Comparison of ENCODE assay signal across 9 cellular contexts in genomic region chrX:100643943-100644587, GRCh38. TPM values are rescaled to one million over a fixed set of nuclear protein-coding genes. Genes with fewer than 3 reads are reported as not detected.
DNase-seq lines count a peak whose midpoint lies in the region; ATAC-seq, FAIRE-seq and TF ChIP-seq lines count a peak whose summit lies in the region.
"Had no signal": no experiment of that assay in that cellular context is flagged by ENCODE, and none has a peak within 500 bp of the region (broad histone marks: within the 10 kb centered on the region; RNA-seq: fewer than 3 reads in every experiment).

A gene with protein sequence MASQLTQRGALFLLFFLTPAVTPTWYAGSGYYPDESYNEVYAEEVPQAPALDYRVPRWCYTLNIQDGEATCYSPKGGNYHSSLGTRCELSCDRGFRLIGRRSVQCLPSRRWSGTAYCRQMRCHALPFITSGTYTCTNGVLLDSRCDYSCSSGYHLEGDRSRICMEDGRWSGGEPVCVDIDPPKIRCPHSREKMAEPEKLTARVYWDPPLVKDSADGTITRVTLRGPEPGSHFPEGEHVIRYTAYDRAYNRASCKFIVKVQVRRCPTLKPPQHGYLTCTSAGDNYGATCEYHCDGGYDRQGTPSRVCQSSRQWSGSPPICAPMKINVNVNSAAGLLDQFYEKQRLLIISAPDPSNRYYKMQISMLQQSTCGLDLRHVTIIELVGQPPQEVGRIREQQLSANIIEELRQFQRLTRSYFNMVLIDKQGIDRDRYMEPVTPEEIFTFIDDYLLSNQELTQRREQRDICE (plus strand): TSS chrX:100644199. CDS start chrX:100646323, 2,124 bp downstream.

- H2AFZ ChIP-seq in ACC112 (ENCODE audit: low read length, unreplicated experiment) = peak within 1 kb of the TSS; percentile 22
- no peak within 1 kb of the TSS for H2AFZ ChIP-seq in K562 (ENCODE audit: low read depth, low read length)

- H3K27ac Mint-ChIP-seq in glutamatergic neuron (ENCODE audit: unreplicated experiment) = no peak within 1 kb of the TSS
- H3K27ac Mint-ChIP-seq in activated naive CD4-positive, alpha-beta T cell treated with anti-CD3 and anti-CD28 coated beads for 36 hours = no peak within 1 kb of the TSS

- TF ChIP-seq RAD21 in K562 (CRISPR knock-in tag; conservative IDR thresholded peaks at IDR 0.05 in 1 of 2, IDR thresholded peaks at IDR 0.05 in 1 of 2) = no peak

- H3K9me3 Mint-ChIP-seq in glutamatergic neuron (ENCODE audit: unreplicated experiment) = no peaks in the 10 kb centered on the region
- H3K9me3 Mint-ChIP-seq in activated naive CD4-positive, alpha-beta T cell treated with anti-CD3 and anti-CD28 coated beads for 36 hours = no peaks in the 10 kb centered on the region

- in situ Hi-C loops in K562 (cut with MboI) = no loop called here

- DNase-seq in K562 (ENCODE audit: extremely low read depth in 1 of 4, low spot score in 3 of 4) = peak in 1 of 4 experiments; percentile 1
- DNase-seq in lower lobe of right lung = peak; percentile 41
- no peak for DNase-seq in glutamatergic neuron
- no peak for DNase-seq in activated naive CD4-positive, alpha-beta T cell treated with anti-CD3 and anti-CD28 coated beads for 36 hours
- no peak for DNase-seq in GM10266 (ENCODE audit: extremely low spot score)

- no peak within 1 kb of the TSS for H3K4me2 ChIP-seq in K562 (ENCODE audit: insufficient read depth, low read length)

- H3K36me3 ChIP-seq in ACC112 (ENCODE audit: insufficient read depth, low read length) (no peaks in the 10 kb centered on the region), K562 (ENCODE audit: control insufficient read depth, insufficient read depth, low read length) (no peaks in the 10 kb centered on the region), lower lobe of right lung (no peaks in the 10 kb centered on the region)

- TF ChIP-seq CTCF in K562 (IDR thresholded peaks at IDR 0.05 in 2 of 3, conservative IDR thresholded peaks at IDR 0.05 in 1 of 3; ENCODE audit: insufficient read depth in 2 of 3, low read depth in 1 of 3, low read length in 3 of 3) = no peak
- no peak for TF ChIP-seq CTCF in lower lobe of right lung (IDR thresholded peaks at IDR 0.05)
- no peak for TF ChIP-seq CTCF in glutamatergic neuron (IDR thresholded peaks at IDR 0.05; ENCODE audit: partially characterized antibody, unreplicated experiment)
- no peak for TF ChIP-seq CTCF in GM10266 (IDR thresholded peaks at IDR 0.05; ENCODE audit: control insufficient read depth, insufficient read depth, low read depth, missing control alignments)

- H3K4me1 Mint-ChIP-seq in glutamatergic neuron (ENCODE audit: low read depth, unreplicated experiment) = peaks cover under 1% of the 10 kb centered on the region
- no peaks in the 10 kb centered on the region for H3K4me1 Mint-ChIP-seq in activated naive CD4-positive, alpha-beta T cell treated with anti-CD3 and anti-CD28 coated beads for 36 hours (ENCODE audit: low read depth)

- no peaks in the 10 kb centered on the region for H3K36me3 Mint-ChIP-seq in glutamatergic neuron (ENCODE audit: unreplicated experiment)
- no peaks in the 10 kb centered on the region for H3K36me3 Mint-ChIP-seq in activated naive CD4-positive, alpha-beta T cell treated with anti-CD3 and anti-CD28 coated beads for 36 hours (ENCODE audit: low read depth)

- peak within 1 kb of the TSS; percentile 95 for H3K4me3 ChIP-seq in ACC112 (ENCODE audit: low read depth, low read length)
- no peak within 1 kb of the TSS for H3K4me3 ChIP-seq in K562
- peak within 1 kb of the TSS; percentile 37 for H3K4me3 ChIP-seq in lower lobe of right lung

- no peaks in the 10 kb centered on the region for H4K20me1 ChIP-seq in K562 (replicated peaks; ENCODE audit: control insufficient read depth, insufficient read depth, low read length)

- H3K27me3 Mint-ChIP-seq in glutamatergic neuron (ENCODE audit: unreplicated experiment) = no peaks in the 10 kb centered on the region
- H3K27me3 Mint-ChIP-seq in activated naive CD4-positive, alpha-beta T cell treated with anti-CD3 and anti-CD28 coated beads for 36 hours (ENCODE audit: low read depth) = no peaks in the 10 kb centered on the region

- H3K9me3 ChIP-seq in K562 (replicated peaks; ENCODE audit: control insufficient read depth, insufficient read depth, low read depth, low read length) (no peaks in the 10 kb centered on the region), lower lobe of right lung (no peaks in the 10 kb centered on the region)

- no peak for TF ChIP-seq POLR2A in K562 (conservative IDR thresholded peaks at IDR 0.05)

- H3K27ac ChIP-seq in ACC112 (ENCODE audit: low read depth, low read length) (peak within 1 kb of the TSS; percentile 99), K562 (ENCODE audit: extremely low read depth, low read depth, low read length) (no peak within 1 kb of the TSS), lower lobe of right lung (peak within 1 kb of the TSS; percentile 58)

- H3K27me3 ChIP-seq in ACC112 (ENCODE audit: insufficient read depth, low read length) (no peaks in the 10 kb centered on the region), K562 (ENCODE audit: control insufficient read depth in 2 of 2, insufficient read depth in 2 of 2, low read length in 2 of 2) (no peaks in the 10 kb centered on the region), lower lobe of right lung (ENCODE audit: low read depth) (no peaks in the 10 kb centered on the region)

- H3K9me1 ChIP-seq in K562 (ENCODE audit: control insufficient read depth, insufficient read depth, low read length) = no peaks in the 10 kb centered on the region

- POLR2A ChIA-PET in K562 (lab: Yijun Ruan, JAX) = no interaction called here

- peak; percentile 92 for ATAC-seq in HG03432 (IDR thresholded peaks at IDR 0.05; ENCODE audit: unreplicated experiment)
- ATAC-seq in K562 = no peak
- peak; percentile 84 to 87 for ATAC-seq in lower lobe of right lung
- ATAC-seq in HG03139 (IDR thresholded peaks at IDR 0.05; ENCODE audit: unreplicated experiment) = no peak

- H3K79me2 ChIP-seq in ACC112 (ENCODE audit: control insufficient read depth, insufficient read depth, low read length, unreplicated experiment) = peaks cover 32% of the 10 kb centered on the region
- H3K79me2 ChIP-seq in K562 (ENCODE audit: control insufficient read depth, insufficient read depth, low read length) = no peaks in the 10 kb centered on the region

- TF ChIP-seq EP300 in K562 (IDR thresholded peaks at IDR 0.05; ENCODE audit: low read length) = no peak

- BruUV-seq in K562 (replicated peaks; lab: Mats Ljungman, UMichigan) = no TSS peak

- H3K4me1 ChIP-seq in ACC112 (ENCODE audit: control insufficient read depth, insufficient read depth, low read length, unreplicated experiment) (peaks cover 39% of the 10 kb centered on the region), K562 (replicated peaks in 1 of 2; ENCODE audit: control insufficient read depth in 2 of 2, insufficient read depth in 2 of 2, low read length in 2 of 2) (no peaks in the 10 kb centered on the region), lower lobe of right lung (no peaks in the 10 kb centered on the region)

- no peak within 1 kb of the TSS for H3K4me3 Mint-ChIP-seq in glutamatergic neuron (ENCODE audit: unreplicated experiment)
- no peak within 1 kb of the TSS for H3K4me3 Mint-ChIP-seq in activated naive CD4-positive, alpha-beta T cell treated with anti-CD3 and anti-CD28 coated beads for 36 hours

- intact Hi-C loops in K562 (cut with micrococcal nuclease) (no loop called here), lower lobe of right lung (cut with DNase I) (no loop called here)
- intact Hi-C loops in activated naive CD4-positive, alpha-beta T cell treated with anti-CD3 and anti-CD28 coated beads for 36 hours (cut with micrococcal nuclease) = no loop called here

- FAIRE-seq in K562 (lab: Jason Lieb, UNC) = no peak
- FAIRE-seq: G401.6 had no signal

- 0% methylated on average over 6 of the region's 7 CpGs for WGBS in K562 (ENCODE audit: insufficient coverage, low coverage, missing lambda C conversion rate)

- CTCF ChIA-PET in K562 (lab: Yijun Ruan, JAX; ENCODE audit: low intra/inter-chr PET ratio) = no interaction called here
- CTCF ChIA-PET in activated naive CD4-positive, alpha-beta T cell treated with anti-CD3 and anti-CD28 coated beads for 36 hours (lab: Charles Lee) = interaction anchor here (0.6 to 0.7 kb wide), 2 partner anchors 11 to 41 kb away, joined by 3 to 4 read pairs; no protein-coding TSS in a partner anchor

- H3K9ac ChIP-seq in K562 (ENCODE audit: insufficient read depth in 1 of 2, low read depth in 2 of 2, low read length in 2 of 2) = no peak within 1 kb of the TSS

TF ChIP-seq in K562, 482 proteins besides CTCF, POLR2A, EP300 and RAD21 (continues in another document):
- no peak for TF ChIP-seq TGIF2 (CRISPR knock-in tag; IDR thresholded peaks at IDR 0.05)
- TF ChIP-seq, protein P1, sequence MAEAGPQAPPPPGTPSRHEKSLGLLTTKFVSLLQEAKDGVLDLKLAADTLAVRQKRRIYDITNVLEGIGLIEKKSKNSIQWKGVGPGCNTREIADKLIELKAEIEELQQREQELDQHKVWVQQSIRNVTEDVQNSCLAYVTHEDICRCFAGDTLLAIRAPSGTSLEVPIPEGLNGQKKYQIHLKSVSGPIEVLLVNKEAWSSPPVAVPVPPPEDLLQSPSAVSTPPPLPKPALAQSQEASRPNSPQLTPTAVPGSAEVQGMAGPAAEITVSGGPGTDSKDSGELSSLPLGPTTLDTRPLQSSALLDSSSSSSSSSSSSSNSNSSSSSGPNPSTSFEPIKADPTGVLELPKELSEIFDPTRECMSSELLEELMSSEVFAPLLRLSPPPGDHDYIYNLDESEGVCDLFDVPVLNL (CRISPR knock-in tag; IDR thresholded peaks at IDR 0.05; ENCODE audit: low read depth) = no peak
- no peak for TF ChIP-seq ZNF124 (CRISPR knock-in tag; IDR thresholded peaks at IDR 0.05)

RNA-seq across cellular contexts. Expression of the gene that starts here (rescaled TPM):
- not detected in 2 replicates for total RNA-seq in K562 (2011; cell fraction: chromatin; rRNA removed; ENCODE audit: low replicate concordance)
- 0.33 TPM in 1 of 2 replicates, not detected in the other for total RNA-seq in K562 (2011; cell fraction: nucleolus; rRNA removed)
- total RNA-seq in K562 (2011; cell fraction: nucleoplasm; rRNA removed) = not detected in 2 replicates
- total RNA-seq in K562 (2014; rRNA removed) = not detected in 2 replicates
- total RNA-seq in K562 (2014; rRNA removed; fragmentation: Illumina TruSeq; extraction: Trizol) = not detected in 2 replicates
- total RNA-seq in K562 (2015; rRNA removed; fragmentation: Illumina TruSeq; extraction: Trizol) = not detected in 2 replicates
- total RNA-seq in K562 (2021) = 0.13 TPM in 1 of 2 replicates, not detected in the other
- 0.20 TPM in 1 of 2 replicates, not detected in the other for polyA plus RNA-seq in K562 (2011; rRNA removed)
- not detected in 2 replicates for polyA plus RNA-seq in K562 (2011; cell fraction: cytosol; rRNA removed)
- 0.03 TPM in 1 of 2 replicates, not detected in the other for polyA plus RNA-seq in K562 (2011; cell fraction: nucleus; rRNA removed)
- 0.01 TPM in 2 replicates for polyA plus RNA-seq in K562 (2012)
- polyA plus RNA-seq in K562 (2014; fragmentation: Illumina TruSeq; extraction: Trizol) = not detected in 2 replicates
- not detected for polyA plus RNA-seq in K562 (2014; fragmentation: Nextera tagmentation; extraction: Ambion mirVana)
- polyA plus RNA-seq in K562 (2014; rRNA removed) = not detected in 2 replicates
- polyA minus RNA-seq in K562 (2011; rRNA and poly(A)+ RNA removed) = not detected in 2 replicates
- polyA minus RNA-seq in K562 (2011; cell fraction: cytosol; rRNA and poly(A)+ RNA removed) = not detected in 2 replicates
- polyA minus RNA-seq in K562 (2011; cell fraction: nucleus; rRNA and poly(A)+ RNA removed) = not detected in 2 replicates
- 16.4 TPM for total RNA-seq in lower lobe of right lung
- not detected for total RNA-seq in glutamatergic neuron (ENCODE audit: unreplicated experiment)
- total RNA-seq in activated naive CD4-positive, alpha-beta T cell treated with anti-CD3 and anti-CD28 coated beads for 36 hours = not detected

Comparison
In these comparisons a context has a peak if more than half of its experiments do, and no peak if none do; other contexts are left out.
1. RNA of the gene that starts here (total RNA-seq): 16.4 TPM in lower lobe of right lung (single experiment); 0.13 to 0.33 TPM in K562, not detected in glutamatergic neuron (single experiment) and not detected in activated naive CD4-positive, alpha-beta T cell treated with anti-CD3 and anti-CD28 coated beads for 36 hours; every median in the first group is over 10 times any median in the second.
2. ATAC-seq: peak in HG03432 (single experiment) and lower lobe of right lung (2 of 2); none in K562 (single experiment) and HG03139 (single experiment).